In the genomic region with DNA sequence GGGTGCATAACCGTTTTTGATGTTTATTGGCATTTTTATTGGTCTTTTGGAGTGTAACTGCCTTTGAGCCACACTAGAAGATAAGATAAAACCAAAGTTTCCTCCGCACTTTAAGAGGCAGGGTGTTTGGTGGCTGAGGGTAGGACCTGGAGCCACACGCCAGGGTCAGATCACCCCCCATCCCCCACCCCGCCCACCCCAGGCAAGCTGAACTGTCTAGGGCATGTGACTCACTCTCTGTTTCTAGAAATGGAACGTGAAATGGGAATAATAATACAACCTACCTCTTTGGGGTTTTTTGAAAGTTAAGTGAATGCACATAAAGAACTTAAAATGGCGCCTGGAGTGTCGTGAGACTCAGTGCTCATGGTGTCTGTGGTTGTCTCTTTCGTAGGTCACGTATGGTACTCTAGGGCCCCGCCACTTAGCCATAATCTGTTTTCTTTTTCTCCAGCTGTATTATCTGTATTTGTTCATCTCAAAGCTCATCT, we compare ENCODE assay signal across 1 cellular context.
TF ChIP-seq lines count a peak whose summit lies in the region.

No MANE protein-coding gene starts in this region.

TF ChIP-seq in WTC11, 78 proteins besides CTCF, POLR2A, EP300 and RAD21 (continued from another document):
- no peak for TF ChIP-seq PRDM15 (CRISPR knock-in tag; IDR thresholded peaks at IDR 0.05)
- no peak for TF ChIP-seq NR3C1 (CRISPR knock-in tag; conservative IDR thresholded peaks at IDR 0.05; ENCODE audit: low read depth)
- TF ChIP-seq USF1 (CRISPR knock-in tag; IDR thresholded peaks at IDR 0.05) = no peak
- TF ChIP-seq, protein P1, sequence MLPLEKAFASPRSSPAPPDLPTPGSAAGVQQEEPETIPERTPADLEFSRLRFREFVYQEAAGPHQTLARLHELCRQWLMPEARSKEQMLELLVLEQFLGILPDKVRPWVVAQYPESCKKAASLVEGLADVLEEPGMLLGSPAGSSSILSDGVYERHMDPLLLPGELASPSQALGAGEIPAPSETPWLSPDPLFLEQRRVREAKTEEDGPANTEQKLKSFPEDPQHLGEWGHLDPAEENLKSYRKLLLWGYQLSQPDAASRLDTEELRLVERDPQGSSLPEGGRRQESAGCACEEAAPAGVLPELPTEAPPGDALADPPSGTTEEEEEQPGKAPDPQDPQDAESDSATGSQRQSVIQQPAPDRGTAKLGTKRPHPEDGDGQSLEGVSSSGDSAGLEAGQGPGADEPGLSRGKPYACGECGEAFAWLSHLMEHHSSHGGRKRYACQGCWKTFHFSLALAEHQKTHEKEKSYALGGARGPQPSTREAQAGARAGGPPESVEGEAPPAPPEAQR (CRISPR knock-in tag; IDR thresholded peaks at IDR 0.05) = no peak
- TF ChIP-seq ZNF121 (CRISPR knock-in tag; IDR thresholded peaks at IDR 0.05) = no peak
- no peak for TF ChIP-seq FOXK1 (CRISPR knock-in tag; IDR thresholded peaks at IDR 0.05)
- TF ChIP-seq, protein P2, sequence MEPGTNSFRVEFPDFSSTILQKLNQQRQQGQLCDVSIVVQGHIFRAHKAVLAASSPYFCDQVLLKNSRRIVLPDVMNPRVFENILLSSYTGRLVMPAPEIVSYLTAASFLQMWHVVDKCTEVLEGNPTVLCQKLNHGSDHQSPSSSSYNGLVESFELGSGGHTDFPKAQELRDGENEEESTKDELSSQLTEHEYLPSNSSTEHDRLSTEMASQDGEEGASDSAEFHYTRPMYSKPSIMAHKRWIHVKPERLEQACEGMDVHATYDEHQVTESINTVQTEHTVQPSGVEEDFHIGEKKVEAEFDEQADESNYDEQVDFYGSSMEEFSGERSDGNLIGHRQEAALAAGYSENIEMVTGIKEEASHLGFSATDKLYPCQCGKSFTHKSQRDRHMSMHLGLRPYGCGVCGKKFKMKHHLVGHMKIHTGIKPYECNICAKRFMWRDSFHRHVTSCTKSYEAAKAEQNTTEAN (CRISPR knock-in tag; IDR thresholded peaks at IDR 0.05) = no peak
- no peak for TF ChIP-seq CDX4 (CRISPR knock-in tag; IDR thresholded peaks at IDR 0.05; ENCODE audit: borderline replicate concordance)
- TF ChIP-seq NR2C2 (CRISPR knock-in tag; IDR thresholded peaks at IDR 0.05) = no peak
- no peak for TF ChIP-seq E2F4 (CRISPR knock-in tag; IDR thresholded peaks at IDR 0.05; ENCODE audit: borderline replicate concordance, low read depth)
- no peak for TF ChIP-seq SP1 (CRISPR knock-in tag; conservative IDR thresholded peaks at IDR 0.05)
- TF ChIP-seq IRF1 (CRISPR knock-in tag; IDR thresholded peaks at IDR 0.05) = no peak
